In genomic region chr1:30900931-30901560, GRCh38 we compare ENCODE assay signal across 20 cellular contexts. TPM values are rescaled to one million over a fixed set of nuclear protein-coding genes. Genes with fewer than 3 reads are reported as not detected.
DNase-seq lines count a peak whose midpoint lies in the region; ATAC-seq and TF ChIP-seq lines count a peak whose summit lies in the region.
"Had no signal": no experiment of that assay in that cellular context is flagged by ENCODE, and none has a peak within 500 bp of the region (broad histone marks: within the 10 kb centered on the region; RNA-seq: fewer than 3 reads in every experiment).

No MANE protein-coding gene starts in this region.

- H3K4me3 Mint-ChIP-seq in natural killer cell treated with Interleukin-12 subunit alpha and Interleukin-12 subunit beta and Interleukin-15 and Interleukin-18, amount 100 ng/mL, for 72 hours, result no peak overlapping the region
- H3K4me3 Mint-ChIP-seq in natural killer cell, result no peak overlapping the region
- H3K4me3 Mint-ChIP-seq: activated T-helper 1 cell treated with anti-CD3 and anti-CD28 coated beads, Interleukin-12 subunit alpha, Interleukin-12 subunit beta, Interleukin-2, Interleukin-4 antibody, amounts not matched to agents 30 ng/mL and 10 ng/mL and 1 ng/mL, durations not matched to agents 14 hours and 24 hours and 36 hours; endodermal cell; stimulated activated naive B cell treated with anti-CD40 and anti-IgM and Interleukin-4, amounts not matched to agents 10 μg/mL and 1 μg/mL and 100 μg/mL, for 72 hours had no signal

- H3K4me1 Mint-ChIP-seq in natural killer cell treated with Interleukin-12 subunit alpha and Interleukin-12 subunit beta and Interleukin-15 and Interleukin-18, amount 100 ng/mL, for 72 hours (ENCODE audit: low read depth in 2 of 2), result no peaks in the 10 kb centered on the region
- H3K4me1 Mint-ChIP-seq in natural killer cell, result no peaks in the 10 kb centered on the region

- peak; percentile 26 for DNase-seq in natural killer cell treated with Interleukin-12 subunit alpha and Interleukin-12 subunit beta and Interleukin-15 and Interleukin-18, amount 100 ng/mL, for 72 hours (ENCODE audit: low spot score)
- DNase-seq in natural killer cell, result no peak
- no peak for DNase-seq in left ventricle myocardium inferior
- DNase-seq in caudate nucleus (lab: John Stamatoyannopoulos, UW), result no peak
- DNase-seq in NCI-H446 (lab: John Stamatoyannopoulos, UW), result no peak
- DNase-seq: activated CD4-positive, alpha-beta T cell treated with anti-CD3 and anti-CD28 coated beads for 48 hours; C1 segment of cervical spinal cord; endodermal cell; MM.1S; NCI-H1436 treated with DMSO at 0.1 percent for 48 hours; pancreas; stimulated activated CD4-positive, alpha-beta T cell treated with anti-CD3 and anti-CD28 coated beads, Interleukin-1b, Interleukin-23, amount 100 ng/mL, for 48 hours; stimulated activated naive B cell treated with anti-CD40 and anti-IgM and Interleukin-4, amounts not matched to agents 10 μg/mL and 1 μg/mL and 100 μg/mL, for 72 hours; upper lobe of left lung had no signal

- H3K4me1 ChIP-seq in left ventricle myocardium inferior (peaks cover 34% of the 10 kb centered on the region), rectal smooth muscle tissue (ENCODE audit: control insufficient read depth, insufficient read depth, low read length) (peaks cover 60% of the 10 kb centered on the region)

- intact Hi-C loops in natural killer cell (cut with micrococcal nuclease), result no loop called here
- intact Hi-C loops in left ventricle myocardium inferior (cut with micrococcal nuclease), result no loop called here

- TF ChIP-seq CTCF in natural killer cell (IDR thresholded peaks at IDR 0.05) (no peak), left ventricle myocardium inferior (IDR thresholded peaks at IDR 0.05; ENCODE audit: borderline replicate concordance) (no peak)

- H3K27ac ChIP-seq in left ventricle myocardium inferior (replicated peaks), result peak overlapping the region; percentile 73
- H3K27ac ChIP-seq in rectal smooth muscle tissue (ENCODE audit: low read depth, low read length), result peak overlapping the region; percentile 60
- H3K27ac ChIP-seq in caudate nucleus (ENCODE audit: low read depth, low read length), result no peak overlapping the region

- H3K27ac Mint-ChIP-seq in natural killer cell treated with Interleukin-12 subunit alpha and Interleukin-12 subunit beta and Interleukin-15 and Interleukin-18, amount 100 ng/mL, for 72 hours, result no peak overlapping the region
- no peak overlapping the region for H3K27ac Mint-ChIP-seq in natural killer cell
- H3K27ac Mint-ChIP-seq: activated naive CD4-positive, alpha-beta T cell treated with anti-CD3 and anti-CD28 coated beads, Interleukin-2, amount 50 U/mL, for 72 hours; activated T-helper 1 cell treated with anti-CD3 and anti-CD28 coated beads, Interleukin-12 subunit alpha, Interleukin-12 subunit beta, Interleukin-2, Interleukin-4 antibody, amounts not matched to agents 30 ng/mL and 10 ng/mL and 1 ng/mL, durations not matched to agents 14 hours and 24 hours and 36 hours; IgD-negative memory B cell; stimulated activated naive B cell treated with anti-CD40 and anti-IgM and Interleukin-4, amounts not matched to agents 10 μg/mL and 1 μg/mL and 100 μg/mL, for 72 hours had no signal

- no peaks in the 10 kb centered on the region for H3K9me3 Mint-ChIP-seq in natural killer cell treated with Interleukin-12 subunit alpha and Interleukin-12 subunit beta and Interleukin-15 and Interleukin-18, amount 100 ng/mL, for 72 hours
- no peaks in the 10 kb centered on the region for H3K9me3 Mint-ChIP-seq in natural killer cell
- H3K9me3 Mint-ChIP-seq: activated naive CD4-positive, alpha-beta T cell treated with anti-CD3 and anti-CD28 coated beads, Interleukin-2, amount 50 U/mL, for 72 hours; activated T-helper 1 cell treated with anti-CD3 and anti-CD28 coated beads, Interleukin-12 subunit alpha, Interleukin-12 subunit beta, Interleukin-2, Interleukin-4 antibody, amounts not matched to agents 30 ng/mL and 10 ng/mL and 1 ng/mL, durations not matched to agents 14 hours and 24 hours and 36 hours; endodermal cell; IgD-negative memory B cell; stimulated activated naive B cell treated with anti-CD40 and anti-IgM and Interleukin-4, amounts not matched to agents 10 μg/mL and 1 μg/mL and 100 μg/mL, for 72 hours had no signal

- H3K36me3 Mint-ChIP-seq in natural killer cell treated with Interleukin-12 subunit alpha and Interleukin-12 subunit beta and Interleukin-15 and Interleukin-18, amount 100 ng/mL, for 72 hours, result no peaks in the 10 kb centered on the region
- H3K36me3 Mint-ChIP-seq in natural killer cell, result no peaks in the 10 kb centered on the region
- H3K36me3 Mint-ChIP-seq: activated naive CD4-positive, alpha-beta T cell treated with anti-CD3 and anti-CD28 coated beads, Interleukin-2, amount 50 U/mL, for 72 hours had no signal

- H3K27me3 ChIP-seq in left ventricle myocardium inferior (ENCODE audit: low read depth), result no peaks in the 10 kb centered on the region
- H3K27me3 ChIP-seq in rectal smooth muscle tissue (ENCODE audit: control insufficient read depth, insufficient read depth, low read length), result no peaks in the 10 kb centered on the region
- H3K27me3 ChIP-seq: pancreas, upper lobe of left lung had no signal

- no peaks in the 10 kb centered on the region for H3K9me3 ChIP-seq in left ventricle myocardium inferior (replicated peaks)
- H3K9me3 ChIP-seq: pancreas, upper lobe of left lung had no signal

- no peak overlapping the region for H3K9ac ChIP-seq in rectal smooth muscle tissue (ENCODE audit: low read length)

- H3K36me3 ChIP-seq in left ventricle myocardium inferior (no peaks in the 10 kb centered on the region), rectal smooth muscle tissue (ENCODE audit: control insufficient read depth, insufficient read depth, low read length) (no peaks in the 10 kb centered on the region)
- H3K36me3 ChIP-seq: pancreas, upper lobe of left lung had no signal

- H3K4me3 ChIP-seq in left ventricle myocardium inferior (no peak overlapping the region), rectal smooth muscle tissue (ENCODE audit: low read length) (no peak overlapping the region)
- H3K4me3 ChIP-seq: pancreas, upper lobe of left lung had no signal

- H3K27me3 Mint-ChIP-seq in natural killer cell treated with Interleukin-12 subunit alpha and Interleukin-12 subunit beta and Interleukin-15 and Interleukin-18, amount 100 ng/mL, for 72 hours, result peaks cover 34 to 39% of the 10 kb centered on the region in 2 donors
- H3K27me3 Mint-ChIP-seq in natural killer cell (ENCODE audit: low read depth in 2 of 2), result peaks cover 32 to 38% of the 10 kb centered on the region in 2 donors

- no peak for ATAC-seq in natural killer cell treated with Interleukin-12 subunit alpha and Interleukin-12 subunit beta and Interleukin-15 and Interleukin-18, amount 100 ng/mL, for 72 hours
- no peak for ATAC-seq in natural killer cell
- ATAC-seq in GM18519 (IDR thresholded peaks at IDR 0.05; ENCODE audit: low FRiP score, unreplicated experiment), result no peak
- no peak for ATAC-seq in GM18502 (IDR thresholded peaks at IDR 0.05; ENCODE audit: poor library complexity, unreplicated experiment)
- ATAC-seq: activated naive CD4-positive, alpha-beta T cell treated with anti-CD3 and anti-CD28 coated beads, Interleukin-2, amount 50 U/mL, for 72 hours; pancreas; stimulated activated naive B cell treated with anti-CD40 and anti-IgM and Interleukin-4, amounts not matched to agents 10 μg/mL and 1 μg/mL and 100 μg/mL, for 72 hours had no signal

RNA-seq across cellular contexts. Expression of gene SDC3, which starts 7.5 kb away (rescaled TPM):
- under 1 TPM in 1 of 2 donors, not detected in 1; 0.11 TPM for total RNA-seq in natural killer cell treated with Interleukin-12 subunit alpha and Interleukin-12 subunit beta and Interleukin-15 and Interleukin-18, amount 100 ng/mL, for 72 hours
- total RNA-seq in natural killer cell (under 1 TPM in 2 of 3 donors, not detected in 1; 0.33 to 0.63 TPM), left ventricle myocardium inferior (25.3 TPM)

Comparison
In these comparisons a context has a peak if more than half of its experiments do, and no peak if none do; other contexts are left out.
1. RNA of gene SDC3, which starts 7.5 kb away (total RNA-seq): 25.3 TPM in left ventricle myocardium inferior (single experiment); 0.33 to 0.63 TPM in natural killer cell and 0.11 TPM in natural killer cell treated with Interleukin-12 subunit alpha and Interleukin-12 subunit beta and Interleukin-15 and Interleukin-18, amount 100 ng/mL, for 72 hours; every median in the first group is over 10 times any median in the second.